In the genomic region with DNA sequence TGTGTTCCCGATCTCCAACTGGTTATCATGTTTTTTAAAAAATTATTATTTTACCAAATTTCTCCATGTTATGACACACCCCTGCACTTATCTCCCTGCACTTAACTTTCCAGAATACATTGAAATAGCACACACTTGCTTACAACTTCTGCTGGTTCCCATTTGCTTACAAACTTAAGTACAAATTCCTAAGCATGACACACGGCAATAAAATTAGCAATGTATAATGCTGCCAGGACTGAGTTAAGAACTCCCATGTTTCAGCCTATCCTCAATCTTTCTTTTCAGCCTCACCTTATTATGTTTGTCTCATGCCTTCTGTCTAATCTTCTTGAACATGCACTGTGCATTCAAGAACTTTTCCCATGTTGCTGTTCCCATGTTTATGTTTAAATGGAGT, we compare ENCODE assay signal across 14 cellular contexts. TPM values are rescaled to one million over a fixed set of nuclear protein-coding genes. Genes with fewer than 3 reads are reported as not detected.
DNase-seq lines count a peak whose midpoint lies in the region; ATAC-seq and FAIRE-seq lines count a peak whose summit lies in the region.
"Had no signal": no experiment of that assay in that cellular context is flagged by ENCODE, and none has a peak within 500 bp of the region (broad histone marks: within the 10 kb centered on the region; RNA-seq: fewer than 3 reads in every experiment).

No MANE protein-coding gene starts in this region.

- H3K4me3 ChIP-seq in right cardiac atrium (ENCODE audit: low read length), result no peak overlapping the region

- intact Hi-C loops in Right ventricle myocardium inferior (cut with DNase I) (loop anchor here (10.0 kb wide), 1 partner anchor 238 kb away; no protein-coding TSS in a partner anchor), cardiac septum (cut with DNase I) (loop anchor here (5.0 kb wide), 1 partner anchor 215 kb away; no protein-coding TSS in a partner anchor), right cardiac atrium (cut with DNase I) (no loop called here)

- ATAC-seq in Right ventricle myocardium inferior, result peak; percentile 62
- ATAC-seq in right cardiac atrium, result peak; percentile 23 to 31
- no peak for ATAC-seq in GM19397 (IDR thresholded peaks at IDR 0.05; ENCODE audit: unreplicated experiment)

- no peaks in the 10 kb centered on the region for H3K27me3 ChIP-seq in right cardiac atrium (ENCODE audit: control insufficient read depth, insufficient read depth)
- H3K27me3 ChIP-seq: neutrophil had no signal

- DNase-seq in Right ventricle myocardium inferior (ENCODE audit: missing footprints), result no peak
- no peak for DNase-seq in cardiac septum (ENCODE audit: low spot score)
- peak; percentile 82 for DNase-seq in astrocyte of the hippocampus (ENCODE audit: low read depth, low spot score)
- no peak for DNase-seq in right cardiac atrium
- DNase-seq in urothelium cell line (ENCODE audit: low spot score), result peak; percentile 33
- no peak for DNase-seq in stimulated activated CD4-positive, alpha-beta T cell treated with anti-CD3 and anti-CD28 coated beads, Interleukin-15, amount 100 ng/mL, for 24 hours
- no peak for DNase-seq in NCI-H1930 (lab: John Stamatoyannopoulos, UW)
- DNase-seq: 8988T; activated CD8-positive, alpha-beta memory T cell treated with anti-CD3 and anti-CD28 coated beads, Interleukin-2, amount 50 U/mL, for 4 hours; amygdala; stimulated activated CD4-positive, alpha-beta T cell treated with anti-CD3 and anti-CD28 coated beads, Interleukin-4, amount 100 ng/mL, for 24 hours had no signal

- no peak overlapping the region for H3K27ac ChIP-seq in right cardiac atrium (ENCODE audit: low read length)
- H3K27ac ChIP-seq: neutrophil had no signal

- H3K4me1 ChIP-seq in right cardiac atrium (ENCODE audit: control insufficient read depth, insufficient read depth, low read length), result peaks cover 3% of the 10 kb centered on the region

- 45% methylated on average over 2 of the region's 2 CpGs for WGBS in right cardiac atrium

- H3K9me3 ChIP-seq in right cardiac atrium (ENCODE audit: control insufficient read depth, low read length), result no peaks in the 10 kb centered on the region
- H3K9me3 ChIP-seq: neutrophil had no signal

- FAIRE-seq in urothelium cell line (lab: Jason Lieb, UNC), result peak; percentile 55
- FAIRE-seq: islet of Langerhans had no signal

RNA-seq across cellular contexts. Expression of gene PRPS1L1, which starts 40.8 kb away (rescaled TPM):
- total RNA-seq in Right ventricle myocardium inferior (not detected), cardiac septum (not detected), right cardiac atrium (not detected)
- polyA plus RNA-seq in right cardiac atrium, result not detected

RNA-seq across cellular contexts. Expression of gene SNX13, which starts 46.5 kb away (rescaled TPM):
- total RNA-seq in Right ventricle myocardium inferior (46.7 TPM), cardiac septum (48.8 TPM), right cardiac atrium (10 to 100 TPM; 41.9 to 50.8 (median 47.9) TPM)
- polyA plus RNA-seq in right cardiac atrium, result 11.4 TPM

Comparison
In these comparisons a context has a peak if more than half of its experiments do, and no peak if none do; other contexts are left out.
1. intact Hi-C loops: an anchor here in Right ventricle myocardium inferior (10.0 kb wide) and cardiac septum (5.0 kb wide); none called in right cardiac atrium.
2. DNase-seq: peak in astrocyte of the hippocampus (single experiment) and urothelium cell line (single experiment); none in Right ventricle myocardium inferior (single experiment), cardiac septum (single experiment), right cardiac atrium (0 of 3), stimulated activated CD4-positive, alpha-beta T cell treated with anti-CD3 and anti-CD28 coated beads, Interleukin-15, amount 100 ng/mL, for 24 hours (single experiment) and NCI-H1930 (0 of 2).